9 cellular contexts compared by ENCODE assay signal in the genomic region with DNA sequence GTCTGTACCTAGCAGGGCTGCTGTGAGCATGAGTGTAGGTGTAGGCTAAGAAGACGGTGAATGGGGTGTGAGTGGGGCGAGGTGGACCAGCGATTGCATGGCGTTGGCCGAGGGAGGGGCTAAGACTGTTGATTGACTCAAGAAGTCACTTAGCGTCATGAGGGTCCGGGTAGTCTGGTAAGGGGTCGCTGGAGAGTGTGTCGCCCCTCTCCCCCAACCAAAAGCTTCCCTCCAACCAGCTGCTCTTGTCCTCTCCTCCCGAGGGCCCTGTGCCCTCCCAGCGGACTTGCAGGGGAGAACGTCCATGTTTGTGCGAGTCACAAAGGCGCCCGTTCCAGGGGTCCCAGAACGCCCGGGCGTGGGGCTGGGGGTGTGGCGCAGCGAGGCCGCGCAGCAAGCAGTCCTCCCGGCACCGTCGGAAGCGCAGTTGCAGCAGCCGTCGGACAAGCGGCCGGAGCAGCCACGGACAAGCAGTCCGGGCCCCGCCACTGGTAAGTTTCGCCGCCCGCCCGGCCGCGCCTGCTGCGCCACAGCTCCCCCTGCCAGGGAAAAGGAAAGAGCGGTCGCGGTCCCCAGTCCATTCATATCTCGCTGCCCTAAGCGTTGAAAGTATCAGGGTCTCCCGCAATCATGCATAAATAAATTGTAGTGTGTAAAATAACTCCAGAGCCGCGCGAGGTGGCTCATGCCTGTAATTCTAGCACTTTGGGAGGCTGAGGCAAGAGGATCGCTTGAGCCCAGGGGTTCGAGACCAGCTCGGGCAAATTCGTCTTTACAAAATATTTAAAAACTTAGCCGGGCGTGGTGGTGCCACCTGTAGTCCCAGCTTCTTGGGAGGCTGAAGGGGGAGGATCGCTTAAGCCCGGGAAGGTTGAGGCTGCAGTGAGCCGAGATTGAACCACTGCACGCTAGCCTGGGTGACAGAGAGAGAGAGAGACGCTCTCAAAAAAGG. TPM values are rescaled to one million over a fixed set of nuclear protein-coding genes. Genes with fewer than 3 reads are reported as not detected.
DNase-seq lines count a peak whose midpoint lies in the region; ATAC-seq and TF ChIP-seq lines count a peak whose summit lies in the region.
"Had no signal": no experiment of that assay in that cellular context is flagged by ENCODE, and none has a peak within 500 bp of the region (broad histone marks: within the 10 kb centered on the region; RNA-seq: fewer than 3 reads in every experiment).

Gene CCDC63, plus strand, starts transcription at position 373 of the 952 bp plus-strand sequence. CDS start 5,968 bp downstream, outside the sequence.

- peak within 1 kb of the TSS in 5 of 7 donors; percentile 3 to 80 (median 29) for H3K27ac Mint-ChIP-seq in CD4-positive, alpha-beta memory T cell
- H3K27ac Mint-ChIP-seq in IgD-negative memory B cell = peak within 1 kb of the TSS in 1 of 3 donors; percentile 39
- no peak within 1 kb of the TSS for H3K27ac Mint-ChIP-seq in activated CD4-positive, alpha-beta T cell treated with anti-CD3 and anti-CD28 coated beads, Interleukin-2, amount 10 ng/mL, durations not matched to agents 7 days and 5 days

- no peak within 1 kb of the TSS for H3K27ac ChIP-seq in CD4-positive, alpha-beta memory T cell (ENCODE audit: low read depth, low read length)
- H3K27ac ChIP-seq in upper lobe of left lung = no peak within 1 kb of the TSS
- H3K27ac ChIP-seq: KMS-11 had no signal

- peak within 1 kb of the TSS in 1 of 2 donors; percentile 35 for H3K4me3 ChIP-seq in CD4-positive, alpha-beta memory T cell (ENCODE audit: low read length in 2 of 2)
- H3K4me3 ChIP-seq in upper lobe of left lung = peak within 1 kb of the TSS in 3 of 4 donors; percentile 28 to 41 (median 30)

- peak in 4 of 6 experiments; percentile 14 to 32 (median 15) for TF ChIP-seq CTCF in upper lobe of left lung (IDR thresholded peaks at IDR 0.05)

- peaks cover 4 to 7% (median 5%) of the 10 kb centered on the region in 4 donors for H3K4me1 Mint-ChIP-seq in CD4-positive, alpha-beta memory T cell
- H3K4me1 Mint-ChIP-seq in IgD-negative memory B cell = peaks cover 0 to 3% (median 3%) of the 10 kb centered on the region in 3 donors
- H3K4me1 Mint-ChIP-seq in activated CD4-positive, alpha-beta T cell treated with anti-CD3 and anti-CD28 coated beads, Interleukin-2, amount 10 ng/mL, durations not matched to agents 7 days and 5 days = peaks cover 5% of the 10 kb centered on the region

- POLR2A ChIA-PET in CD4-positive, alpha-beta memory T cell (lab: Charles Lee; ENCODE audit: partially characterized antibody) = no interaction called here
- POLR2A ChIA-PET in activated CD4-positive, alpha-beta T cell treated with anti-CD3 and anti-CD28 coated beads, Interleukin-2, amount 10 ng/mL, durations not matched to agents 7 days and 5 days (lab: Charles Lee) = no interaction called here

- peak; percentile 28 for ATAC-seq in esophagus mucosa
- ATAC-seq in upper lobe of left lung (ENCODE audit: low FRiP score in 2 of 2) = peak in 1 of 2 donors; percentile 83
- ATAC-seq in GM18505 (IDR thresholded peaks at IDR 0.05; ENCODE audit: unreplicated experiment) = no peak
- ATAC-seq in GM18517 (IDR thresholded peaks at IDR 0.05; ENCODE audit: unreplicated experiment) = no peak

- peak in 4 of 5 donors; percentile 2 to 6 (median 6) for DNase-seq in CD4-positive, alpha-beta memory T cell
- DNase-seq in activated CD4-positive, alpha-beta T cell treated with anti-CD3 and anti-CD28 coated beads, Interleukin-2, amount 10 ng/mL, durations not matched to agents 7 days and 5 days = peak; percentile 16
- DNase-seq in mucosa of gallbladder (ENCODE audit: low spot score) (peak; percentile 38), upper lobe of left lung (peak; percentile 46 to 91)

- no peaks in the 10 kb centered on the region for H3K9me3 Mint-ChIP-seq in CD4-positive, alpha-beta memory T cell
- no peaks in the 10 kb centered on the region for H3K9me3 Mint-ChIP-seq in IgD-negative memory B cell
- no peaks in the 10 kb centered on the region for H3K9me3 Mint-ChIP-seq in activated CD4-positive, alpha-beta T cell treated with anti-CD3 and anti-CD28 coated beads, Interleukin-2, amount 10 ng/mL, durations not matched to agents 7 days and 5 days

- H3K27me3 Mint-ChIP-seq in CD4-positive, alpha-beta memory T cell = peaks cover 19 to 24% of the 10 kb centered on the region in 2 donors
- H3K27me3 Mint-ChIP-seq in IgD-negative memory B cell = peaks cover 12% of the 10 kb centered on the region
- peaks cover 41% of the 10 kb centered on the region for H3K27me3 Mint-ChIP-seq in activated CD4-positive, alpha-beta T cell treated with anti-CD3 and anti-CD28 coated beads, Interleukin-2, amount 10 ng/mL, durations not matched to agents 7 days and 5 days

- no peaks in the 10 kb centered on the region for H3K36me3 ChIP-seq in CD4-positive, alpha-beta memory T cell (ENCODE audit: insufficient read depth, low read length)
- no peaks in the 10 kb centered on the region for H3K36me3 ChIP-seq in upper lobe of left lung

- intact Hi-C loops in CD4-positive, alpha-beta memory T cell (cut with micrococcal nuclease) = no loop called here

- peak within 1 kb of the TSS; percentile 74 to 88 (median 82) for H3K4me3 Mint-ChIP-seq in CD4-positive, alpha-beta memory T cell
- peak within 1 kb of the TSS; percentile 70 to 92 (median 86) for H3K4me3 Mint-ChIP-seq in IgD-negative memory B cell
- H3K4me3 Mint-ChIP-seq in activated CD4-positive, alpha-beta T cell treated with anti-CD3 and anti-CD28 coated beads, Interleukin-2, amount 10 ng/mL, durations not matched to agents 7 days and 5 days = peak within 1 kb of the TSS; percentile 60

- CTCF ChIA-PET in CD4-positive, alpha-beta memory T cell (lab: Charles Lee; ENCODE audit: partially characterized antibody) = interaction anchor here (0.6 to 1.8 kb wide), 3 partner anchors 42 to 745 kb away, joined by 3 to 5 read pairs (median 4); no protein-coding TSS in a partner anchor
- CTCF ChIA-PET in activated CD4-positive, alpha-beta T cell treated with anti-CD3 and anti-CD28 coated beads, Interleukin-2, amount 10 ng/mL, durations not matched to agents 7 days and 5 days (lab: Charles Lee) = interaction anchor here (0.6 to 1.3 kb wide), 4 partner anchors 15 to 1620 kb away, joined by 3 read pairs; no protein-coding TSS in a partner anchor

- H3K4me1 ChIP-seq in CD4-positive, alpha-beta memory T cell (ENCODE audit: insufficient read depth, low read length) = peaks cover 4% of the 10 kb centered on the region
- H3K4me1 ChIP-seq in upper lobe of left lung = peaks cover 0 to 10% (median 3%) of the 10 kb centered on the region in 4 donors

- no peak for TF ChIP-seq EP300 in upper lobe of left lung (IDR thresholded peaks at IDR 0.05)

- peaks cover 12% of the 10 kb centered on the region for H3K27me3 ChIP-seq in CD4-positive, alpha-beta memory T cell (ENCODE audit: insufficient read depth, low read length)
- peaks cover 0 to 14% (median 5%) of the 10 kb centered on the region in 4 donors for H3K27me3 ChIP-seq in upper lobe of left lung

- no peak for TF ChIP-seq POLR2A in upper lobe of left lung (IDR thresholded peaks at IDR 0.05)
- no peak for TF ChIP-seq POLR2A in GM18505 (IDR thresholded peaks at IDR 0.05; ENCODE audit: borderline replicate concordance, extremely low read depth, insufficient read depth, insufficient read length)

- no peaks in the 10 kb centered on the region for H3K36me3 Mint-ChIP-seq in CD4-positive, alpha-beta memory T cell
- H3K36me3 Mint-ChIP-seq in IgD-negative memory B cell = no peaks in the 10 kb centered on the region
- no peaks in the 10 kb centered on the region for H3K36me3 Mint-ChIP-seq in activated CD4-positive, alpha-beta T cell treated with anti-CD3 and anti-CD28 coated beads, Interleukin-2, amount 10 ng/mL, durations not matched to agents 7 days and 5 days (ENCODE audit: low read depth)

- 21 to 34% methylated on average over 29 to 44 of the region's 60 CpGs for WGBS in upper lobe of left lung, 2 donors

- no peaks in the 10 kb centered on the region for H3K9me3 ChIP-seq in CD4-positive, alpha-beta memory T cell (ENCODE audit: control insufficient read depth in 1 of 2, low read length in 2 of 2)
- no peaks in the 10 kb centered on the region for H3K9me3 ChIP-seq in upper lobe of left lung

RNA-seq across cellular contexts. Expression of gene CCDC63, which starts in this region (rescaled TPM):
- not detected for total RNA-seq in CD4-positive, alpha-beta memory T cell
- not detected for polyA plus RNA-seq in CD4-positive, alpha-beta memory T cell
- polyA plus RNA-seq in IgD-negative memory B cell = not detected
- total RNA-seq in activated CD4-positive, alpha-beta T cell treated with anti-CD3 and anti-CD28 coated beads, Interleukin-2, amount 10 ng/mL, durations not matched to agents 7 days and 5 days = not detected
- total RNA-seq in esophagus mucosa (not detected), mucosa of gallbladder (not detected), upper lobe of left lung (not detected)

Comparison
In these comparisons a context has a peak if more than half of its experiments do, and no peak if none do; other contexts are left out.
1. Peak in DNase-seq in CD4-positive, alpha-beta memory T cell; RNA of the gene not detected or under 1 TPM.
2. Peak in DNase-seq in activated CD4-positive, alpha-beta T cell treated with anti-CD3 and anti-CD28 coated beads, Interleukin-2, amount 10 ng/mL, durations not matched to agents 7 days and 5 days; RNA of the gene not detected or under 1 TPM.
3. Peak in ATAC-seq in esophagus mucosa; RNA of the gene not detected or under 1 TPM.
4. Peak in DNase-seq in mucosa of gallbladder; RNA of the gene not detected or under 1 TPM.
5. Peak in DNase-seq and H3K4me3 ChIP-seq in upper lobe of left lung; RNA of the gene not detected or under 1 TPM.
6. DNase-seq: peak in every context shown above with its lines; median percentile 68 in upper lobe of left lung; 38 in mucosa of gallbladder; 16 in activated CD4-positive, alpha-beta T cell treated with anti-CD3 and anti-CD28 coated beads, Interleukin-2, amount 10 ng/mL, durations not matched to agents 7 days and 5 days; 6 in CD4-positive, alpha-beta memory T cell.